Comparison of ENCODE assay signal across 19 cellular contexts in genomic region chr20:20525756-20526155, GRCh38.
DNase-seq lines count a peak whose midpoint lies in the region; ATAC-seq and TF ChIP-seq lines count a peak whose summit lies in the region.
"Had no signal": no experiment of that assay in that cellular context is flagged by ENCODE, and none has a peak within 500 bp of the region (broad histone marks: within the 10 kb centered on the region; RNA-seq: fewer than 3 reads in every experiment).

No MANE protein-coding gene starts in this region.

- no peaks in the 10 kb centered on the region for H3K9me3 Mint-ChIP-seq in activated CD4-positive, alpha-beta T cell treated with anti-CD3 and anti-CD28 coated beads, Interleukin-2, amount 10 ng/mL, durations not matched to agents 24 days and 14 days
- no peaks in the 10 kb centered on the region for H3K9me3 Mint-ChIP-seq in activated CD4-positive, alpha-beta T cell treated with anti-CD3 and anti-CD28 coated beads for 36 hours (ENCODE audit: low read depth)
- no peaks in the 10 kb centered on the region for H3K9me3 Mint-ChIP-seq in neural progenitor cell
- H3K9me3 Mint-ChIP-seq in MCF 10A (ENCODE audit: unreplicated experiment): no peaks in the 10 kb centered on the region
- H3K9me3 Mint-ChIP-seq: activated naive CD4-positive, alpha-beta T cell treated with anti-CD3 and anti-CD28 coated beads, Interleukin-2, amount 50 U/mL, for 72 hours; activated T-helper 1 cell treated with anti-CD3 and anti-CD28 coated beads, Interleukin-12 subunit alpha, Interleukin-12 subunit beta, Interleukin-2, Interleukin-4 antibody, amounts not matched to agents 30 ng/mL and 10 ng/mL and 1 ng/mL, durations not matched to agents 14 hours and 24 hours and 36 hours; H9 had no signal

- no peak overlapping the region for H2AFZ ChIP-seq in neural progenitor cell (replicated peaks)

- H3K27ac Mint-ChIP-seq in activated CD4-positive, alpha-beta T cell treated with anti-CD3 and anti-CD28 coated beads, Interleukin-2, amount 10 ng/mL, durations not matched to agents 24 days and 14 days: no peak overlapping the region
- no peak overlapping the region for H3K27ac Mint-ChIP-seq in activated CD4-positive, alpha-beta T cell treated with anti-CD3 and anti-CD28 coated beads for 36 hours
- H3K27ac Mint-ChIP-seq in neural progenitor cell (no peak overlapping the region), MCF 10A (ENCODE audit: low read depth, unreplicated experiment) (no peak overlapping the region)
- H3K27ac Mint-ChIP-seq: activated CD8-positive, alpha-beta memory T cell treated with anti-CD3 and anti-CD28 coated beads, Interleukin-2, amount 10 ng/mL, durations not matched to agents 7 days and 5 days; activated T-helper 1 cell treated with anti-CD3 and anti-CD28 coated beads, Interleukin-12 subunit alpha, Interleukin-12 subunit beta, Interleukin-2, Interleukin-4 antibody, amounts not matched to agents 30 ng/mL and 10 ng/mL and 1 ng/mL, durations not matched to agents 14 hours and 24 hours and 36 hours had no signal

- no peaks in the 10 kb centered on the region for H3K27me3 ChIP-seq in neural progenitor cell
- H3K27me3 ChIP-seq in thyroid gland: no peaks in the 10 kb centered on the region
- H3K27me3 ChIP-seq in BE2C: no peaks in the 10 kb centered on the region
- H3K27me3 ChIP-seq: left lung, vagina had no signal

- POLR2A ChIA-PET in activated CD4-positive, alpha-beta T cell treated with anti-CD3 and anti-CD28 coated beads for 36 hours (lab: Charles Lee): no interaction called here
- POLR2A ChIA-PET in MCF 10A (lab: Yijun Ruan, JAX): interaction anchor here (1.2 kb wide), 1 partner anchor 20 kb away, joined by 3 read pairs; no protein-coding TSS in a partner anchor

- H3K9me3 ChIP-seq in neural progenitor cell (ENCODE audit: low read depth): no peaks in the 10 kb centered on the region
- H3K9me3 ChIP-seq in thyroid gland: no peaks in the 10 kb centered on the region
- no peaks in the 10 kb centered on the region for H3K9me3 ChIP-seq in BE2C
- H3K9me3 ChIP-seq: left lung, vagina had no signal

- H3K27me3 Mint-ChIP-seq in activated CD4-positive, alpha-beta T cell treated with anti-CD3 and anti-CD28 coated beads, Interleukin-2, amount 10 ng/mL, durations not matched to agents 24 days and 14 days: no peaks in the 10 kb centered on the region
- H3K27me3 Mint-ChIP-seq in activated CD4-positive, alpha-beta T cell treated with anti-CD3 and anti-CD28 coated beads for 36 hours: no peaks in the 10 kb centered on the region
- H3K27me3 Mint-ChIP-seq in neural progenitor cell (ENCODE audit: insufficient read depth, low read depth) (peaks cover 3% of the 10 kb centered on the region), MCF 10A (ENCODE audit: insufficient read depth, unreplicated experiment) (no peaks in the 10 kb centered on the region)
- H3K27me3 Mint-ChIP-seq: activated CD8-positive, alpha-beta memory T cell treated with anti-CD3 and anti-CD28 coated beads, Interleukin-2, amount 10 ng/mL, durations not matched to agents 7 days and 5 days had no signal

- H3K4me3 ChIP-seq in neural progenitor cell (no peak overlapping the region), thyroid gland (replicated peaks in 1 of 3) (no peak overlapping the region), BE2C (ENCODE audit: low read depth, low read length) (no peak overlapping the region)
- H3K4me3 ChIP-seq: left lung, vagina had no signal

- DNase-seq in activated CD4-positive, alpha-beta T cell treated with anti-CD3 and anti-CD28 coated beads, Interleukin-2, amount 10 ng/mL, durations not matched to agents 24 days and 14 days: peak; percentile 45
- DNase-seq in activated CD4-positive, alpha-beta T cell treated with anti-CD3 and anti-CD28 coated beads for 36 hours: no peak
- DNase-seq in caudate nucleus (lab: John Stamatoyannopoulos, UW): peak in 34 of 61 donors; percentile 15 to 79 (median 36)
- DNase-seq in neural progenitor cell (ENCODE audit: low spot score): no peak
- DNase-seq in thyroid gland: no peak
- DNase-seq in BE2C: no peak
- DNase-seq in MCF 10A (ENCODE audit: unreplicated experiment): no peak
- DNase-seq: activated CD4-positive, alpha-beta T cell treated with anti-CD3 and anti-CD28 coated beads for 48 hours; activated CD8-positive, alpha-beta memory T cell treated with anti-CD3 and anti-CD28 coated beads, Interleukin-2, amount 10 ng/mL, durations not matched to agents 7 days and 5 days; effector CD4-positive, alpha-beta T cell; H9; left lung; NCI-H146; NCI-H226 had no signal

- no peaks in the 10 kb centered on the region for H3K79me2 ChIP-seq in neural progenitor cell (ENCODE audit: low read depth)

- no TSS peak for BruUV-seq in MCF 10A (replicated peaks; lab: Mats Ljungman, UMichigan)

- H3K4me2 ChIP-seq in neural progenitor cell: no peak overlapping the region

- H3K36me3 ChIP-seq in neural progenitor cell (no peaks in the 10 kb centered on the region), thyroid gland (peaks cover 7 to 16% of the 10 kb centered on the region in 2 donors), BE2C (no peaks in the 10 kb centered on the region)

- CTCF ChIA-PET in activated CD4-positive, alpha-beta T cell treated with anti-CD3 and anti-CD28 coated beads for 36 hours (lab: Charles Lee): interaction anchor here (1.2 kb wide), 1 partner anchor 16 kb away, joined by 3 read pairs; no protein-coding TSS in a partner anchor
- CTCF ChIA-PET in MCF 10A (lab: Yijun Ruan, JAX): interaction anchor here (0.7 to 3.0 kb wide), 5 partner anchors 42 to 1050 kb away, joined by 3 to 8 read pairs (median 3); no protein-coding TSS in a partner anchor

- H3K4me1 Mint-ChIP-seq in activated CD4-positive, alpha-beta T cell treated with anti-CD3 and anti-CD28 coated beads, Interleukin-2, amount 10 ng/mL, durations not matched to agents 24 days and 14 days: peaks cover 6% of the 10 kb centered on the region
- H3K4me1 Mint-ChIP-seq in activated CD4-positive, alpha-beta T cell treated with anti-CD3 and anti-CD28 coated beads for 36 hours: no peaks in the 10 kb centered on the region
- H3K4me1 Mint-ChIP-seq in neural progenitor cell (peaks cover 11% of the 10 kb centered on the region), MCF 10A (ENCODE audit: insufficient read depth, unreplicated experiment) (peaks cover 13% of the 10 kb centered on the region)
- H3K4me1 Mint-ChIP-seq: activated CD8-positive, alpha-beta memory T cell treated with anti-CD3 and anti-CD28 coated beads, Interleukin-2, amount 10 ng/mL, durations not matched to agents 7 days and 5 days; H9 had no signal

- intact Hi-C loops in activated CD4-positive, alpha-beta T cell treated with anti-CD3 and anti-CD28 coated beads, Interleukin-2, amount 10 ng/mL, durations not matched to agents 24 days and 14 days (cut with micrococcal nuclease): no loop called here
- intact Hi-C loops in activated CD4-positive, alpha-beta T cell treated with anti-CD3 and anti-CD28 coated beads for 36 hours (cut with DNase I, micrococcal nuclease): no loop called here
- intact Hi-C loops in thyroid gland (cut with DNase I) (no loop called here), MCF 10A (cut with micrococcal nuclease) (no loop called here)

- 91 to 96% methylated on average over 6 of the region's 6 CpGs for WGBS in thyroid gland, 2 donors

- H3K36me3 Mint-ChIP-seq in activated CD4-positive, alpha-beta T cell treated with anti-CD3 and anti-CD28 coated beads, Interleukin-2, amount 10 ng/mL, durations not matched to agents 24 days and 14 days (ENCODE audit: low read depth): peaks cover 14% of the 10 kb centered on the region
- H3K36me3 Mint-ChIP-seq in activated CD4-positive, alpha-beta T cell treated with anti-CD3 and anti-CD28 coated beads for 36 hours (ENCODE audit: low read depth): peaks cover 11% of the 10 kb centered on the region
- peaks cover 23% of the 10 kb centered on the region for H3K36me3 Mint-ChIP-seq in neural progenitor cell
- H3K36me3 Mint-ChIP-seq in MCF 10A (ENCODE audit: insufficient read depth, unreplicated experiment): peaks cover 10% of the 10 kb centered on the region

- H4K20me1 ChIP-seq in neural progenitor cell (ENCODE audit: low read depth): no peaks in the 10 kb centered on the region

- peaks cover 8% of the 10 kb centered on the region for H3K4me1 ChIP-seq in neural progenitor cell
- H3K4me1 ChIP-seq in thyroid gland: peaks cover 8 to 9% of the 10 kb centered on the region in 2 donors
- peaks cover 6% of the 10 kb centered on the region for H3K4me1 ChIP-seq in BE2C
- H3K4me1 ChIP-seq: left lung, vagina had no signal

- no peak for TF ChIP-seq CTCF in neural progenitor cell (IDR thresholded peaks at IDR 0.05)
- TF ChIP-seq CTCF in thyroid gland (IDR thresholded peaks at IDR 0.05): no peak
- no peak for TF ChIP-seq CTCF in BE2C (IDR thresholded peaks at IDR 0.05; ENCODE audit: low read depth, low read length)
- TF ChIP-seq CTCF in MCF 10A (IDR thresholded peaks at IDR 0.05; ENCODE audit: unreplicated experiment): no peak

- H3K4me3 Mint-ChIP-seq in activated CD4-positive, alpha-beta T cell treated with anti-CD3 and anti-CD28 coated beads, Interleukin-2, amount 10 ng/mL, durations not matched to agents 24 days and 14 days: no peak overlapping the region
- no peak overlapping the region for H3K4me3 Mint-ChIP-seq in activated CD4-positive, alpha-beta T cell treated with anti-CD3 and anti-CD28 coated beads for 36 hours
- no peak overlapping the region for H3K4me3 Mint-ChIP-seq in neural progenitor cell
- no peak overlapping the region for H3K4me3 Mint-ChIP-seq in MCF 10A (ENCODE audit: unreplicated experiment)
- H3K4me3 Mint-ChIP-seq: activated CD8-positive, alpha-beta memory T cell treated with anti-CD3 and anti-CD28 coated beads, Interleukin-2, amount 10 ng/mL, durations not matched to agents 7 days and 5 days; activated T-helper 1 cell treated with anti-CD3 and anti-CD28 coated beads, Interleukin-12 subunit alpha, Interleukin-12 subunit beta, Interleukin-2, Interleukin-4 antibody, amounts not matched to agents 30 ng/mL and 10 ng/mL and 1 ng/mL, durations not matched to agents 14 hours and 24 hours and 36 hours; H9 had no signal

- no peak for ATAC-seq in activated CD4-positive, alpha-beta T cell treated with anti-CD3 and anti-CD28 coated beads for 36 hours
- ATAC-seq in activated CD4-positive, CD25-positive, alpha-beta regulatory T cell treated with anti-CD3 and anti-CD28 coated beads, Interleukin-2, amount 50 U/mL, for 24 hours: no peak
- ATAC-seq: activated CD8-positive, alpha-beta memory T cell treated with anti-CD3 and anti-CD28 coated beads, Interleukin-2, amount 10 ng/mL, durations not matched to agents 7 days and 5 days; activated naive CD4-positive, alpha-beta T cell treated with anti-CD3 and anti-CD28 coated beads, Interleukin-2, amount 50 U/mL, for 72 hours; esophagus mucosa; left lung had no signal

- H3F3A ChIP-seq in neural progenitor cell (ENCODE audit: low read depth): no peaks in the 10 kb centered on the region

- H3K9ac ChIP-seq in neural progenitor cell: no peak overlapping the region

- no peak overlapping the region for H3K27ac ChIP-seq in caudate nucleus (ENCODE audit: low read depth, low read length)
- H3K27ac ChIP-seq in neural progenitor cell: peak overlapping the region; percentile 36
- H3K27ac ChIP-seq in thyroid gland: peak overlapping the region in 2 of 3 donors; percentile 60 to 68
- H3K27ac ChIP-seq: left lung, vagina had no signal

- no peak for TF ChIP-seq POLR2A in thyroid gland (IDR thresholded peaks at IDR 0.05)

Comparison
In these comparisons a context has a peak if more than half of its experiments do, and no peak if none do; other contexts are left out.
1. DNase-seq: peak in activated CD4-positive, alpha-beta T cell treated with anti-CD3 and anti-CD28 coated beads, Interleukin-2, amount 10 ng/mL, durations not matched to agents 24 days and 14 days (single experiment) and caudate nucleus (34 of 61); none in activated CD4-positive, alpha-beta T cell treated with anti-CD3 and anti-CD28 coated beads for 36 hours (single experiment), neural progenitor cell (single experiment), thyroid gland (0 of 2), BE2C (single experiment) and MCF 10A (single experiment).